25 cellular contexts compared by ENCODE assay signal in genomic region chrX:2793752-2794151, GRCh38. TPM values are rescaled to one million over a fixed set of nuclear protein-coding genes. Genes with fewer than 3 reads are reported as not detected.
"Had no signal": no experiment of that assay in that cellular context is flagged by ENCODE, and none has a peak within 500 bp of the region (broad histone marks: within the 10 kb centered on the region; RNA-seq: fewer than 3 reads in every experiment).

No MANE protein-coding gene starts in this region.

- DNase-seq: activated CD4-positive, alpha-beta T cell treated with anti-CD3 and anti-CD28 coated beads for 4 hours; activated CD8-positive, alpha-beta memory T cell treated with anti-CD3 and anti-CD28 coated beads, Interleukin-2, amount 50 U/mL, for 4 hours; activated CD8-positive, alpha-beta T cell treated with anti-CD3 and anti-CD28 coated beads for 36 hours; activated naive CD4-positive, alpha-beta T cell treated with anti-CD3 and anti-CD28 coated beads, Interleukin-2, amount 50 U/mL, for 16 hours; activated naive CD8-positive, alpha-beta T cell treated with anti-CD3 and anti-CD28 coated beads, Interleukin-2, amount 10 ng/mL, durations not matched to agents 7 days and 5 days; activated T-cell treated with anti-CD3 and anti-CD28 coated beads, Interleukin-2, amount 50 U/mL, for 72 hours; adrenal gland; aorta; Kasumi-1; KBM-7; NCI-H146; NCI-H1930; NCI-H2107; NCI-H748 treated with DMSO at 0.1 percent for 48 hours; OCI-M1; RPMI8226; T-cell; T-helper 2 cell; T1000 had no signal

- ATAC-seq: activated CD8-positive, alpha-beta T cell treated with anti-CD3 and anti-CD28 coated beads for 36 hours; activated T-cell treated with anti-CD3 and anti-CD28 coated beads, Interleukin-2, amount 50 U/mL, for 72 hours; Panc1; Right ventricle myocardium inferior; T-cell had no signal

- H3K27me3 Mint-ChIP-seq: activated CD8-positive, alpha-beta T cell treated with anti-CD3 and anti-CD28 coated beads for 36 hours; activated naive CD8-positive, alpha-beta T cell treated with anti-CD3 and anti-CD28 coated beads, Interleukin-2, amount 10 ng/mL, durations not matched to agents 7 days and 5 days; T-cell had no signal

- H3K4me1 ChIP-seq: adrenal gland, breast epithelium had no signal

- FAIRE-seq: TTC549 had no signal

- H3K9me3 ChIP-seq: adrenal gland, breast epithelium had no signal

- H3K27ac ChIP-seq: adrenal gland, breast epithelium had no signal

- H3K4me1 Mint-ChIP-seq: activated naive CD8-positive, alpha-beta T cell treated with anti-CD3 and anti-CD28 coated beads, Interleukin-2, amount 10 ng/mL, durations not matched to agents 7 days and 5 days; T-cell had no signal

- H3K36me3 ChIP-seq: adrenal gland, breast epithelium had no signal

- H3K27ac Mint-ChIP-seq: activated CD8-positive, alpha-beta T cell treated with anti-CD3 and anti-CD28 coated beads for 36 hours; activated naive CD8-positive, alpha-beta T cell treated with anti-CD3 and anti-CD28 coated beads, Interleukin-2, amount 10 ng/mL, durations not matched to agents 7 days and 5 days; activated T-cell treated with anti-CD3 and anti-CD28 coated beads, Interleukin-2, amount 50 U/mL, for 72 hours; T-cell had no signal

- H3K4me3 Mint-ChIP-seq: activated CD8-positive, alpha-beta T cell treated with anti-CD3 and anti-CD28 coated beads for 36 hours; activated naive CD8-positive, alpha-beta T cell treated with anti-CD3 and anti-CD28 coated beads, Interleukin-2, amount 10 ng/mL, durations not matched to agents 7 days and 5 days; activated T-cell treated with anti-CD3 and anti-CD28 coated beads, Interleukin-2, amount 50 U/mL, for 72 hours; T-cell had no signal

- H3K4me3 ChIP-seq: adrenal gland, breast epithelium, SK-N-MC had no signal

- H3K27me3 ChIP-seq: adrenal gland had no signal

- H3K36me3 Mint-ChIP-seq: activated naive CD8-positive, alpha-beta T cell treated with anti-CD3 and anti-CD28 coated beads, Interleukin-2, amount 10 ng/mL, durations not matched to agents 7 days and 5 days; T-cell had no signal

- H3K9me3 Mint-ChIP-seq: activated CD8-positive, alpha-beta T cell treated with anti-CD3 and anti-CD28 coated beads for 36 hours; activated naive CD8-positive, alpha-beta T cell treated with anti-CD3 and anti-CD28 coated beads, Interleukin-2, amount 10 ng/mL, durations not matched to agents 7 days and 5 days; activated T-cell treated with anti-CD3 and anti-CD28 coated beads, Interleukin-2, amount 50 U/mL, for 72 hours; T-cell had no signal

RNA-seq across cellular contexts. Expression of gene GYG2, which starts 35.0 kb away (rescaled TPM):
- total RNA-seq: activated CD8-positive, alpha-beta T cell treated with anti-CD3 and anti-CD28 coated beads for 36 hours; activated naive CD8-positive, alpha-beta T cell treated with anti-CD3 and anti-CD28 coated beads, Interleukin-2, amount 10 ng/mL, durations not matched to agents 7 days and 5 days; activated T-cell treated with anti-CD3 and anti-CD28 coated beads, Interleukin-2, amount 50 U/mL, for 72 hours had no signal

RNA-seq across cellular contexts. Expression of gene XG, which starts 41.9 kb away (rescaled TPM):
- total RNA-seq: activated CD8-positive, alpha-beta T cell treated with anti-CD3 and anti-CD28 coated beads for 36 hours; activated T-cell treated with anti-CD3 and anti-CD28 coated beads, Interleukin-2, amount 50 U/mL, for 72 hours; adrenal gland; cerebellum had no signal
